ENCODE assay signal across 13 cellular contexts in the genomic region with DNA sequence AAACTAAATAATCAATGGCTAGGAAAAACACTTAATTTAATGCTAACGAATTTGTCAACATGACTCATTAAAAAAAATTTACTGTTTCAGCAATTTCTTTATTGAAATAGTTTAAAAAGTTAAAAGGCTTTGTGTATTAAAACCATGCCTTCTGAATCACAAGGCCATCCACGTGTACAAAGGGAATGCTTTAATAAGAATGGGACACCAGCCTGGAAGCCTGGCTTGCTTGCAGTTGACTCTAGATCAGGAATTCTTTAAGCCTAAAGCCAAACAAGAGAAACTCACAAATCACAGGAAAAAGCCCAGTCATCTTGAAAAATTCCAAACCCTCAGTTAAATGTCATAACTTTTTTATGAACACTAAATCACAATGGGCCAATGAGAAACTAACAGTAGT.
DNase-seq lines count a peak whose midpoint lies in the region; ATAC-seq and TF ChIP-seq lines count a peak whose summit lies in the region.
"Had no signal": no experiment of that assay in that cellular context is flagged by ENCODE, and none has a peak within 500 bp of the region (broad histone marks: within the 10 kb centered on the region; RNA-seq: fewer than 3 reads in every experiment).

No MANE protein-coding gene starts in this region.

- no peak for ATAC-seq in GM21737 (IDR thresholded peaks at IDR 0.05; ENCODE audit: unreplicated experiment)
- no peak for ATAC-seq in HG03457 (IDR thresholded peaks at IDR 0.05; ENCODE audit: unreplicated experiment)

- H3K4me1 Mint-ChIP-seq in neural progenitor cell, result peaks cover 6% of the 10 kb centered on the region
- H3K4me1 Mint-ChIP-seq: central memory CD8-positive, alpha-beta T cell had no signal

- H3K27ac ChIP-seq in neural progenitor cell, result peak overlapping the region; percentile 31

- no peaks in the 10 kb centered on the region for H3K4me1 ChIP-seq in NT2/D1 (ENCODE audit: insufficient read depth, insufficient read length)
- peaks cover 12% of the 10 kb centered on the region for H3K4me1 ChIP-seq in neural progenitor cell

- H3K27me3 ChIP-seq in NT2/D1 (ENCODE audit: insufficient read depth, insufficient read length) (no peaks in the 10 kb centered on the region), neural progenitor cell (no peaks in the 10 kb centered on the region)

- no peaks in the 10 kb centered on the region for H4K20me1 ChIP-seq in neural progenitor cell (ENCODE audit: low read depth)

- H3K9me3 ChIP-seq in NT2/D1 (ENCODE audit: insufficient read depth, low read length), result no peaks in the 10 kb centered on the region
- H3K9me3 ChIP-seq in neural progenitor cell (ENCODE audit: low read depth), result no peaks in the 10 kb centered on the region

- no peaks in the 10 kb centered on the region for H3K9me3 Mint-ChIP-seq in neural progenitor cell
- H3K9me3 Mint-ChIP-seq: central memory CD8-positive, alpha-beta T cell had no signal

- no peak overlapping the region for H3K4me3 ChIP-seq in NT2/D1 (ENCODE audit: insufficient read length, low read depth)
- H3K4me3 ChIP-seq in fibroblast of the aortic adventitia (ENCODE audit: low read depth, low read length), result no peak overlapping the region
- no peak overlapping the region for H3K4me3 ChIP-seq in neural progenitor cell

- H2AFZ ChIP-seq in neural progenitor cell (replicated peaks), result no peak overlapping the region

- H3K9ac ChIP-seq in NT2/D1 (ENCODE audit: insufficient read length, low read depth) (no peak overlapping the region), neural progenitor cell (no peak overlapping the region)

- H3K4me3 Mint-ChIP-seq in neural progenitor cell, result no peak overlapping the region
- H3K4me3 Mint-ChIP-seq: CD4-positive, CD25-positive, alpha-beta regulatory T cell; central memory CD8-positive, alpha-beta T cell had no signal

- H3K27me3 Mint-ChIP-seq in neural progenitor cell (ENCODE audit: insufficient read depth, low read depth), result no peaks in the 10 kb centered on the region
- H3K27me3 Mint-ChIP-seq: CD4-positive, CD25-positive, alpha-beta regulatory T cell; central memory CD8-positive, alpha-beta T cell had no signal

- no peak overlapping the region for H3K27ac Mint-ChIP-seq in neural progenitor cell
- H3K27ac Mint-ChIP-seq: CD4-positive, CD25-positive, alpha-beta regulatory T cell had no signal

- no peaks in the 10 kb centered on the region for H3K79me2 ChIP-seq in neural progenitor cell (ENCODE audit: low read depth)

- H3K36me3 ChIP-seq in NT2/D1 (ENCODE audit: insufficient read depth, insufficient read length, low read length) (peaks cover 2% of the 10 kb centered on the region), neural progenitor cell (peaks cover 8% of the 10 kb centered on the region)

- peaks cover 11% of the 10 kb centered on the region for H3F3A ChIP-seq in neural progenitor cell (ENCODE audit: low read depth)

- DNase-seq in AG09319 (ENCODE audit: extremely low read depth, low read depth), result peak; percentile 71
- DNase-seq in NT2/D1 (ENCODE audit: low read depth, low spot score), result peak; percentile 48
- DNase-seq in fibroblast of the aortic adventitia (ENCODE audit: low read depth), result peak; percentile 95
- peak; percentile 45 for DNase-seq in neural progenitor cell (ENCODE audit: low spot score)
- DNase-seq in KG1 (lab: John Stamatoyannopoulos, UW), result no peak
- no peak for DNase-seq in activated CD4-positive, alpha-beta T cell treated with anti-CD3 and anti-CD28 coated beads, Interleukin-2, amount 50 U/mL, for 48 hours
- DNase-seq: activated CD8-positive, alpha-beta memory T cell treated with anti-CD3 and anti-CD28 coated beads, Interleukin-2, amount 50 U/mL, for 48 hours; CD4-positive, CD25-positive, alpha-beta regulatory T cell; Kasumi-1; NCI-H526 treated with DMSO at 0.1 percent for 48 hours had no signal

- TF ChIP-seq CTCF in AG09319 (IDR thresholded peaks at IDR 0.05; ENCODE audit: low read depth, low read length) (no peak), fibroblast of the aortic adventitia (IDR thresholded peaks at IDR 0.05; ENCODE audit: insufficient read depth, low read length) (no peak), neural progenitor cell (IDR thresholded peaks at IDR 0.05) (no peak)

- peak overlapping the region; percentile 1 for H3K4me2 ChIP-seq in neural progenitor cell

- peaks cover 7% of the 10 kb centered on the region for H3K36me3 Mint-ChIP-seq in neural progenitor cell
- H3K36me3 Mint-ChIP-seq: CD4-positive, CD25-positive, alpha-beta regulatory T cell had no signal

Comparison
In these comparisons a context has a peak if more than half of its experiments do, and no peak if none do; other contexts are left out.
1. DNase-seq: peak in AG09319 (single experiment), NT2/D1 (single experiment), fibroblast of the aortic adventitia (single experiment) and neural progenitor cell (single experiment); none in KG1 (single experiment) and activated CD4-positive, alpha-beta T cell treated with anti-CD3 and anti-CD28 coated beads, Interleukin-2, amount 50 U/mL, for 48 hours (0 of 2).